ENCODE assay signal across 38 cellular contexts in genomic region chr1:169835647-169836046, GRCh38.
"Had no signal": no experiment of that assay in that cellular context is flagged by ENCODE, and none has a peak within 500 bp of the region (broad histone marks: within the 10 kb centered on the region; RNA-seq: fewer than 3 reads in every experiment).

No MANE protein-coding gene starts in this region.

- H3K27ac Mint-ChIP-seq: activated B cell treated with CpG ODN at 0.5 μM for 24 hours; activated CD4-positive, alpha-beta memory T cell treated with anti-CD3 and anti-CD28 coated beads for 36 hours; activated CD4-positive, alpha-beta T cell treated with anti-CD3 and anti-CD28 coated beads, Interleukin-2, amount 10 ng/mL, durations not matched to agents 24 days and 14 days; activated CD8-positive, alpha-beta memory T cell treated with anti-CD3 and anti-CD28 coated beads, Interleukin-2, amount 10 ng/mL, durations not matched to agents 7 days and 5 days; activated CD8-positive, alpha-beta T cell treated with anti-CD3 and anti-CD28 coated beads for 36 hours; activated naive CD4-positive, alpha-beta T cell treated with anti-CD3 and anti-CD28 coated beads, Interleukin-2, amount 10 ng/mL, durations not matched to agents 7 days and 5 days; activated naive CD4-positive, alpha-beta T cell treated with anti-CD3 and anti-CD28 coated beads, Interleukin-2, amount 50 U/mL, for 24 hours; activated naive CD8-positive, alpha-beta T cell; activated naive CD8-positive, alpha-beta T cell treated with anti-CD3 and anti-CD28 coated beads, Interleukin-2, amount 10 ng/mL, durations not matched to agents 7 days and 5 days; activated naive CD8-positive, alpha-beta T cell treated with anti-CD3 and anti-CD28 coated beads, Interleukin-2, amount 50 U/mL, for 24 hours; activated T-cell treated with anti-CD3 and anti-CD28 coated beads, Interleukin-2, amount 50 U/mL, for 72 hours; activated T-helper 1 cell treated with anti-CD3 and anti-CD28 coated beads, Interleukin-12 subunit alpha, Interleukin-12 subunit beta, Interleukin-2, Interleukin-4 antibody, amounts not matched to agents 30 ng/mL and 10 ng/mL and 1 ng/mL, durations not matched to agents 14 hours and 24 hours and 36 hours; activated T-helper 17 cell treated with anti-CD3 and anti-CD28 coated beads, Interleukin-2, amount 50 U/mL, for 72 hours; brain; T-helper 1 cell treated with Interleukin-12 subunit alpha and Interleukin-12 subunit beta and Interleukin-4 antibody, amounts not matched to agents 30 μg/mL and 1 μg/mL, for 36 hours; T-helper 2 cell treated with Interferon-gamma antibody and Interleukin-4, amounts not matched to agents 5 μg/mL and 100 μg/mL, for 36 hours had no signal

- H3K4me3 ChIP-seq: ascending aorta, cardiac muscle cell had no signal

- ATAC-seq: activated CD8-positive, alpha-beta memory T cell treated with anti-CD3 and anti-CD28 coated beads, Interleukin-2, amount 10 ng/mL, durations not matched to agents 7 days and 5 days; activated CD8-positive, alpha-beta T cell treated with anti-CD3 and anti-CD28 coated beads for 36 hours; activated naive CD8-positive, alpha-beta T cell treated with anti-CD3 and anti-CD28 coated beads, Interleukin-2, amount 50 U/mL, for 24 hours; activated T-cell treated with anti-CD3 and anti-CD28 coated beads, Interleukin-2, amount 50 U/mL, for 4 hours; activated T-cell treated with anti-CD3 and anti-CD28 coated beads, Interleukin-2, amount 50 U/mL, for 72 hours; activated T-helper 17 cell treated with anti-CD3 and anti-CD28 coated beads, Interleukin-2, amount 50 U/mL, for 72 hours had no signal

- H3K27me3 Mint-ChIP-seq: activated B cell treated with CpG ODN at 0.5 μM for 24 hours; activated CD4-positive, alpha-beta memory T cell treated with anti-CD3 and anti-CD28 coated beads for 36 hours; activated CD4-positive, alpha-beta T cell treated with anti-CD3 and anti-CD28 coated beads, Interleukin-2, amount 10 ng/mL, durations not matched to agents 24 days and 14 days; activated CD8-positive, alpha-beta memory T cell treated with anti-CD3 and anti-CD28 coated beads, Interleukin-2, amount 10 ng/mL, durations not matched to agents 7 days and 5 days; activated CD8-positive, alpha-beta T cell treated with anti-CD3 and anti-CD28 coated beads for 36 hours; activated naive CD4-positive, alpha-beta T cell treated with anti-CD3 and anti-CD28 coated beads, Interleukin-2, amount 10 ng/mL, durations not matched to agents 7 days and 5 days; activated naive CD4-positive, alpha-beta T cell treated with anti-CD3 and anti-CD28 coated beads, Interleukin-2, amount 50 U/mL, for 24 hours; activated naive CD8-positive, alpha-beta T cell; activated naive CD8-positive, alpha-beta T cell treated with anti-CD3 and anti-CD28 coated beads, Interleukin-2, amount 10 ng/mL, durations not matched to agents 7 days and 5 days; activated naive CD8-positive, alpha-beta T cell treated with anti-CD3 and anti-CD28 coated beads, Interleukin-2, amount 50 U/mL, for 24 hours; activated T-helper 17 cell treated with anti-CD3 and anti-CD28 coated beads, Interleukin-2, amount 50 U/mL, for 72 hours; brain; central memory CD8-positive, alpha-beta T cell had no signal

- H3K4me3 Mint-ChIP-seq: activated B cell treated with CpG ODN at 0.5 μM for 24 hours; activated CD4-positive, alpha-beta memory T cell treated with anti-CD3 and anti-CD28 coated beads for 36 hours; activated CD4-positive, alpha-beta T cell treated with anti-CD3 and anti-CD28 coated beads, Interleukin-2, amount 10 ng/mL, durations not matched to agents 24 days and 14 days; activated CD8-positive, alpha-beta memory T cell treated with anti-CD3 and anti-CD28 coated beads, Interleukin-2, amount 10 ng/mL, durations not matched to agents 7 days and 5 days; activated CD8-positive, alpha-beta T cell treated with anti-CD3 and anti-CD28 coated beads for 36 hours; activated naive CD4-positive, alpha-beta T cell treated with anti-CD3 and anti-CD28 coated beads, Interleukin-2, amount 10 ng/mL, durations not matched to agents 7 days and 5 days; activated naive CD4-positive, alpha-beta T cell treated with anti-CD3 and anti-CD28 coated beads, Interleukin-2, amount 50 U/mL, for 24 hours; activated naive CD8-positive, alpha-beta T cell; activated naive CD8-positive, alpha-beta T cell treated with anti-CD3 and anti-CD28 coated beads, Interleukin-2, amount 10 ng/mL, durations not matched to agents 7 days and 5 days; activated naive CD8-positive, alpha-beta T cell treated with anti-CD3 and anti-CD28 coated beads, Interleukin-2, amount 50 U/mL, for 24 hours; activated T-cell treated with anti-CD3 and anti-CD28 coated beads, Interleukin-2, amount 50 U/mL, for 4 hours; activated T-cell treated with anti-CD3 and anti-CD28 coated beads, Interleukin-2, amount 50 U/mL, for 72 hours; activated T-helper 1 cell treated with anti-CD3 and anti-CD28 coated beads, Interleukin-12 subunit alpha, Interleukin-12 subunit beta, Interleukin-2, Interleukin-4 antibody, amounts not matched to agents 30 ng/mL and 10 ng/mL and 1 ng/mL, durations not matched to agents 14 hours and 24 hours and 36 hours; activated T-helper 17 cell treated with anti-CD3 and anti-CD28 coated beads, Interleukin-2, amount 50 U/mL, for 72 hours; brain; central memory CD8-positive, alpha-beta T cell; T-helper 1 cell treated with Interleukin-12 subunit alpha and Interleukin-12 subunit beta and Interleukin-4 antibody, amounts not matched to agents 30 μg/mL and 1 μg/mL, for 36 hours; T-helper 2 cell treated with Interferon-gamma antibody and Interleukin-4, amounts not matched to agents 5 μg/mL and 100 μg/mL, for 36 hours had no signal

- H3K27ac ChIP-seq: ascending aorta, cardiac muscle cell, VCaP had no signal

- DNase-seq: activated B cell treated with CpG ODN at 0.5 μM for 24 hours; activated CD4-positive, alpha-beta memory T cell treated with anti-CD3 and anti-CD28 coated beads for 36 hours; activated CD4-positive, alpha-beta T cell treated with anti-CD3 and anti-CD28 coated beads for 4 hours; activated CD4-positive, alpha-beta T cell treated with anti-CD3 and anti-CD28 coated beads, Interleukin-2, amount 10 ng/mL, durations not matched to agents 24 days and 14 days; activated CD4-positive, alpha-beta T cell treated with anti-CD3 and anti-CD28 coated beads, Interleukin-2, amount 50 U/mL, for 1 hour; activated CD4-positive, alpha-beta T cell treated with anti-CD3 and anti-CD28 coated beads, Interleukin-2, amount 50 U/mL, for 4 hours; activated CD4-positive, CD25-positive, alpha-beta regulatory T cell treated with anti-CD3 and anti-CD28 coated beads, Interleukin-2, amount 50 U/mL, for 72 hours; activated CD8-positive, alpha-beta memory T cell treated with anti-CD3 and anti-CD28 coated beads for 24 hours; activated CD8-positive, alpha-beta memory T cell treated with anti-CD3 and anti-CD28 coated beads, Interleukin-2, amount 10 ng/mL, durations not matched to agents 7 days and 5 days; activated CD8-positive, alpha-beta memory T cell treated with anti-CD3 and anti-CD28 coated beads, Interleukin-2, amount 50 U/mL, for 48 hours; activated CD8-positive, alpha-beta T cell treated with anti-CD3 and anti-CD28 coated beads for 36 hours; activated effector memory CD4-positive, alpha-beta T cell treated with Interleukin-2 at 50 U/mL for 16 hours; activated gamma-delta T cell; activated naive CD4-positive, alpha-beta T cell treated with anti-CD3 and anti-CD28 coated beads, Interleukin-2, amount 10 ng/mL, durations not matched to agents 7 days and 5 days; activated naive CD4-positive, alpha-beta T cell treated with Interleukin-2 at 50 U/mL for 16 hours; activated naive CD8-positive, alpha-beta T cell treated with anti-CD3 and anti-CD28 coated beads, Interleukin-2, amount 10 ng/mL, durations not matched to agents 7 days and 5 days; activated naive CD8-positive, alpha-beta T cell treated with anti-CD3 and anti-CD28 coated beads, Interleukin-2, amount 50 U/mL, for 24 hours; activated T-cell treated with anti-CD3 and anti-CD28 coated beads, Interleukin-2, amount 50 U/mL, for 1 hour; activated T-cell treated with anti-CD3 and anti-CD28 coated beads, Interleukin-2, amount 50 U/mL, for 4 hours; activated T-cell treated with anti-CD3 and anti-CD28 coated beads, Interleukin-2, amount 50 U/mL, for 72 hours; amygdala; anterior cingulate cortex; caudate nucleus; cerebellar nuclear complex; T-helper 1 cell; T-helper 9 cell had no signal

- H3K4me1 Mint-ChIP-seq: activated CD4-positive, alpha-beta T cell treated with anti-CD3 and anti-CD28 coated beads, Interleukin-2, amount 10 ng/mL, durations not matched to agents 24 days and 14 days; activated CD8-positive, alpha-beta memory T cell treated with anti-CD3 and anti-CD28 coated beads, Interleukin-2, amount 10 ng/mL, durations not matched to agents 7 days and 5 days; activated naive CD4-positive, alpha-beta T cell treated with anti-CD3 and anti-CD28 coated beads, Interleukin-2, amount 10 ng/mL, durations not matched to agents 7 days and 5 days; activated naive CD4-positive, alpha-beta T cell treated with anti-CD3 and anti-CD28 coated beads, Interleukin-2, amount 50 U/mL, for 24 hours; activated naive CD8-positive, alpha-beta T cell treated with anti-CD3 and anti-CD28 coated beads, Interleukin-2, amount 50 U/mL, for 24 hours; activated T-helper 17 cell treated with anti-CD3 and anti-CD28 coated beads, Interleukin-2, amount 50 U/mL, for 72 hours; brain; central memory CD8-positive, alpha-beta T cell had no signal

- H3K27me3 ChIP-seq: ascending aorta, cardiac muscle cell had no signal

- H3K4me1 ChIP-seq: ascending aorta had no signal

- H3K9me3 ChIP-seq: ascending aorta had no signal

- FAIRE-seq: bronchial epithelial cell had no signal
